Comparison of ENCODE assay signal across 1 cellular context in the genomic region with DNA sequence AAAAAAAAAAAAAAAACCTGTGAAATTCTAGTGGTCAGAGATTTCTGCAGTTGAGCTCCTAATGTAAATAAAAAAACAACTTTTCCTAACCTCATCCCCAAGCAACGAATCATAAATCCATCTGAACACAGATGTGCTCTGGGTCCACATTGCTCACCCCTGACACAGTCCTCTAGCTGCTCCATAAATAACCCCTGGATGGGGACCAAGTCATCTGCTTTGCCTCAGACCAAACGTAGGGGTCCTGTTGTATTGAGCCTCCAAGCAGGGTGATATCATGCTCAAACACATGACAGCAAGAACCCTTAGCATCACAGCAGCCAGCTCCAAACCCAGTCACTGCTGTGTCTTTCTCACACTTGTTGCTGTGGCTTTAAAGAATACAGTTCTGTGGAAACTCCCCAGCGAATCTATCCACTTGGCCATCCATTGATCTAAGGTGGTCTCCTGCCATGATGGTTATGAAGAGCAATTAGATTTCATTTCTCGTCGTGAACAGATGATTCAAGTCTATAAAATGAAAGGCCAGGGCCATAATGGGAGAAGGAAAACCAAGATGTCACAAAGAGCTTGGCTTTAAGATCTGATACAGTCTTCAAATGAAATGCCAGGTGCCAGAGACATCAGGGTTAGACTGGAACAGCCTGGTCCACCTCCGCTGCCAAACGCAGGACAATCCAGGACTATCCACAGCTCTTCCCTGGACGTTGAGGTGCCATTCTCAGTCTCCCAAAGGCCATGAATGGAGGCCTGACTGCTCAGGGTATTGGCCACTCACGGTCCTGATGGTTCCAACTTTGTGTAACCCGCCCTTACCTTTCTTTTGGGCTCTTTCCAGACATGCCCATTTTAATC.
TF ChIP-seq lines count a peak whose summit lies in the region.

No MANE protein-coding gene starts in this region.

TF ChIP-seq in HepG2, 621 proteins besides CTCF, POLR2A, EP300 and RAD21 (continued from another document):
- no peak for TF ChIP-seq SMYD3 (CRISPR knock-in tag; IDR thresholded peaks at IDR 0.05)
- no peak for TF ChIP-seq HMG20A (CRISPR knock-in tag; IDR thresholded peaks at IDR 0.05; ENCODE audit: borderline replicate concordance)
- TF ChIP-seq ZNF644 (CRISPR knock-in tag; IDR thresholded peaks at IDR 0.05; ENCODE audit: low read depth) = 0 out of 2 replicates have a peak, but pooled peaks have one; percentile 9
- TF ChIP-seq ZSCAN31 (CRISPR knock-in tag; IDR thresholded peaks at IDR 0.05; ENCODE audit: low read depth) = no peak
- TF ChIP-seq HNRNPL (IDR thresholded peaks at IDR 0.05; ENCODE audit: low read depth, low read length) = no peak
- no peak for TF ChIP-seq JARID2 (CRISPR knock-in tag; IDR thresholded peaks at IDR 0.05; ENCODE audit: insufficient replicate concordance)
- TF ChIP-seq SNAPC2 (CRISPR knock-in tag; IDR thresholded peaks at IDR 0.05) = no peak
- TF ChIP-seq REXO4 (CRISPR knock-in tag; IDR thresholded peaks at IDR 0.05; ENCODE audit: borderline replicate concordance) = no peak
- TF ChIP-seq ZSCAN30 (CRISPR knock-in tag; IDR thresholded peaks at IDR 0.05) = no peak
- TF ChIP-seq, protein P1, sequence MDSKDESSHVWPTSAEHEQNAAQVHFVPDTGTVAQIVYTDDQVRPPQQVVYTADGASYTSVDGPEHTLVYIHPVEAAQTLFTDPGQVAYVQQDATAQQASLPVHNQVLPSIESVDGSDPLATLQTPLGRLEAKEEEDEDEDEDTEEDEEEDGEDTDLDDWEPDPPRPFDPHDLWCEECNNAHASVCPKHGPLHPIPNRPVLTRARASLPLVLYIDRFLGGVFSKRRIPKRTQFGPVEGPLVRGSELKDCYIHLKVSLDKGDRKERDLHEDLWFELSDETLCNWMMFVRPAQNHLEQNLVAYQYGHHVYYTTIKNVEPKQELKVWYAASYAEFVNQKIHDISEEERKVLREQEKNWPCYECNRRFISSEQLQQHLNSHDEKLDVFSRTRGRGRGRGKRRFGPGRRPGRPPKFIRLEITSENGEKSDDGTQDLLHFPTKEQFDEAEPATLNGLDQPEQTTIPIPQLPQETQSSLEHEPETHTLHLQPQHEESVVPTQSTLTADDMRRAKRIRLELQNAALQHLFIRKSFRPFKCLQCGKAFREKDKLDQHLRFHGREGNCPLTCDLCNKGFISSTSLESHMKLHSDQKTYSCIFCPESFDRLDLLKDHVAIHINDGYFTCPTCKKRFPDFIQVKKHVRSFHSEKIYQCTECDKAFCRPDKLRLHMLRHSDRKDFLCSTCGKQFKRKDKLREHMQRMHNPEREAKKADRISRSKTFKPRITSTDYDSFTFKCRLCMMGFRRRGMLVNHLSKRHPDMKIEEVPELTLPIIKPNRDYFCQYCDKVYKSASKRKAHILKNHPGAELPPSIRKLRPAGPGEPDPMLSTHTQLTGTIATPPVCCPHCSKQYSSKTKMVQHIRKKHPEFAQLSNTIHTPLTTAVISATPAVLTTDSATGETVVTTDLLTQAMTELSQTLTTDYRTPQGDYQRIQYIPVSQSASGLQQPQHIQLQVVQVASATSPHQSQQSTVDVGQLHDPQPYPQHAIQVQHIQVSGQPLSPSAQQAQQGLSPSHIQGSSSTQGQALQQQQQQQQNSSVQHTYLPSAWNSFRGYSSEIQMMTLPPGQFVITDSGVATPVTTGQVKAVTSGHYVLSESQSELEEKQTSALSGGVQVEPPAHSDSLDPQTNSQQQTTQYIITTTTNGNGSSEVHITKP (CRISPR knock-in tag; IDR thresholded peaks at IDR 0.05; ENCODE audit: low read depth) = no peak
- TF ChIP-seq, protein P2, sequence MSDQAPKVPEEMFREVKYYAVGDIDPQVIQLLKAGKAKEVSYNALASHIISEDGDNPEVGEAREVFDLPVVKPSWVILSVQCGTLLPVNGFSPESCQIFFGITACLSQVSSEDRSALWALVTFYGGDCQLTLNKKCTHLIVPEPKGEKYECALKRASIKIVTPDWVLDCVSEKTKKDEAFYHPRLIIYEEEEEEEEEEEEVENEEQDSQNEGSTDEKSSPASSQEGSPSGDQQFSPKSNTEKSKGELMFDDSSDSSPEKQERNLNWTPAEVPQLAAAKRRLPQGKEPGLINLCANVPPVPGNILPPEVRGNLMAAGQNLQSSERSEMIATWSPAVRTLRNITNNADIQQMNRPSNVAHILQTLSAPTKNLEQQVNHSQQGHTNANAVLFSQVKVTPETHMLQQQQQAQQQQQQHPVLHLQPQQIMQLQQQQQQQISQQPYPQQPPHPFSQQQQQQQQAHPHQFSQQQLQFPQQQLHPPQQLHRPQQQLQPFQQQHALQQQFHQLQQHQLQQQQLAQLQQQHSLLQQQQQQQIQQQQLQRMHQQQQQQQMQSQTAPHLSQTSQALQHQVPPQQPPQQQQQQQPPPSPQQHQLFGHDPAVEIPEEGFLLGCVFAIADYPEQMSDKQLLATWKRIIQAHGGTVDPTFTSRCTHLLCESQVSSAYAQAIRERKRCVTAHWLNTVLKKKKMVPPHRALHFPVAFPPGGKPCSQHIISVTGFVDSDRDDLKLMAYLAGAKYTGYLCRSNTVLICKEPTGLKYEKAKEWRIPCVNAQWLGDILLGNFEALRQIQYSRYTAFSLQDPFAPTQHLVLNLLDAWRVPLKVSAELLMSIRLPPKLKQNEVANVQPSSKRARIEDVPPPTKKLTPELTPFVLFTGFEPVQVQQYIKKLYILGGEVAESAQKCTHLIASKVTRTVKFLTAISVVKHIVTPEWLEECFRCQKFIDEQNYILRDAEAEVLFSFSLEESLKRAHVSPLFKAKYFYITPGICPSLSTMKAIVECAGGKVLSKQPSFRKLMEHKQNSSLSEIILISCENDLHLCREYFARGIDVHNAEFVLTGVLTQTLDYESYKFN (CRISPR knock-in tag; conservative IDR thresholded peaks at IDR 0.05) = peak; percentile 24; the same call in 1 of the 2 replicates
- no peak for TF ChIP-seq ZFAT (CRISPR knock-in tag; conservative IDR thresholded peaks at IDR 0.05)
- TF ChIP-seq HDAC1 (CRISPR knock-in tag; IDR thresholded peaks at IDR 0.05) = no peak
- no peak for TF ChIP-seq ZBTB7B (CRISPR knock-in tag; IDR thresholded peaks at IDR 0.05)
- no peak for TF ChIP-seq MEF2D (CRISPR knock-in tag; IDR thresholded peaks at IDR 0.05)
- TF ChIP-seq ZNF225 (CRISPR knock-in tag; IDR thresholded peaks at IDR 0.05) = no peak
- no peak for TF ChIP-seq ZMYM3 (CRISPR knock-in tag; IDR thresholded peaks at IDR 0.05)
- TF ChIP-seq, protein P3, sequence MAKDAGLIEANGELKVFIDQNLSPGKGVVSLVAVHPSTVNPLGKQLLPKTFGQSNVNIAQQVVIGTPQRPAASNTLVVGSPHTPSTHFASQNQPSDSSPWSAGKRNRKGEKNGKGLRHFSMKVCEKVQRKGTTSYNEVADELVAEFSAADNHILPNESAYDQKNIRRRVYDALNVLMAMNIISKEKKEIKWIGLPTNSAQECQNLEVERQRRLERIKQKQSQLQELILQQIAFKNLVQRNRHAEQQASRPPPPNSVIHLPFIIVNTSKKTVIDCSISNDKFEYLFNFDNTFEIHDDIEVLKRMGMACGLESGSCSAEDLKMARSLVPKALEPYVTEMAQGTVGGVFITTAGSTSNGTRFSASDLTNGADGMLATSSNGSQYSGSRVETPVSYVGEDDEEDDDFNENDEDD (CRISPR knock-in tag; IDR thresholded peaks at IDR 0.05; ENCODE audit: borderline replicate concordance) = no peak
